In genomic region chr22:23520875-23521441, GRCh38 we compare ENCODE assay signal across 1 cellular context.
TF ChIP-seq lines count a peak whose summit lies in the region.

No MANE protein-coding gene starts in this region.

TF ChIP-seq in HepG2, 621 proteins besides CTCF, POLR2A, EP300 and RAD21 (continued from another document and continues in another):
- TF ChIP-seq GMEB2 (CRISPR knock-in tag; IDR thresholded peaks at IDR 0.05; ENCODE audit: low read depth): no peak
- peak; percentile 75 for TF ChIP-seq POLR2G (IDR thresholded peaks at IDR 0.05; ENCODE audit: low read depth, low read length)
- TF ChIP-seq ZNF782 (CRISPR knock-in tag; IDR thresholded peaks at IDR 0.05; ENCODE audit: borderline replicate concordance): no peak
- no peak for TF ChIP-seq ZSCAN5A (CRISPR knock-in tag; IDR thresholded peaks at IDR 0.05; ENCODE audit: borderline replicate concordance)
- TF ChIP-seq ATRX (CRISPR knock-in tag; IDR thresholded peaks at IDR 0.05; ENCODE audit: borderline replicate concordance): no peak
- no peak for TF ChIP-seq ZEB1 (IDR thresholded peaks at IDR 0.05; ENCODE audit: insufficient replicate concordance, low read depth)
- TF ChIP-seq NR2F1 (CRISPR knock-in tag; IDR thresholded peaks at IDR 0.05): no peak
- TF ChIP-seq ZNF562 (CRISPR knock-in tag; IDR thresholded peaks at IDR 0.05; ENCODE audit: borderline replicate concordance): no peak
- no peak; the same call in 1 of the 2 replicates for TF ChIP-seq HIC2 (CRISPR knock-in tag; IDR thresholded peaks at IDR 0.05; ENCODE audit: low read depth)
- no peak for TF ChIP-seq ZNF737 (CRISPR knock-in tag; IDR thresholded peaks at IDR 0.05; ENCODE audit: borderline replicate concordance)
- TF ChIP-seq ONECUT2 (CRISPR knock-in tag; IDR thresholded peaks at IDR 0.05): no peak
- TF ChIP-seq ZNF17 (CRISPR knock-in tag; IDR thresholded peaks at IDR 0.05): no peak
- TF ChIP-seq PHF8 (CRISPR knock-in tag; IDR thresholded peaks at IDR 0.05): peak; percentile 36; the same call in 1 of the 2 replicates
- TF ChIP-seq FOXC1 (CRISPR knock-in tag; IDR thresholded peaks at IDR 0.05; ENCODE audit: borderline replicate concordance): peak; percentile 46; the same call in 1 of the 2 replicates
- no peak for TF ChIP-seq MEF2D (CRISPR knock-in tag; IDR thresholded peaks at IDR 0.05)
- 0 out of 2 replicates have a peak, but pooled peaks have one; percentile 29 for TF ChIP-seq POGZ (CRISPR knock-in tag; IDR thresholded peaks at IDR 0.05)
- TF ChIP-seq UBTF (CRISPR knock-in tag; IDR thresholded peaks at IDR 0.05): peak; percentile 81
- TF ChIP-seq REPIN1 (CRISPR knock-in tag; IDR thresholded peaks at IDR 0.05; ENCODE audit: borderline replicate concordance, low read depth): no peak
- TF ChIP-seq FOXA1 (IDR thresholded peaks at IDR 0.05): no peak
- no peak for TF ChIP-seq FOXA1 (CRISPR knock-in tag; IDR thresholded peaks at IDR 0.05)
- TF ChIP-seq ZC3H4 (CRISPR knock-in tag; IDR thresholded peaks at IDR 0.05; ENCODE audit: borderline replicate concordance): peak; percentile 96
- TF ChIP-seq YY1 (IDR thresholded peaks at IDR 0.05; ENCODE audit: insufficient read depth, insufficient replicate concordance, low read depth, low read length): no peak
- 0 out of 2 replicates have a peak, but pooled peaks have one; percentile 19 for TF ChIP-seq FOXP4 (CRISPR knock-in tag; IDR thresholded peaks at IDR 0.05)
- TF ChIP-seq CAMTA2 (CRISPR knock-in tag; IDR thresholded peaks at IDR 0.05; ENCODE audit: borderline replicate concordance): no peak
- peak; percentile 41; the same call in 1 of the 2 replicates for TF ChIP-seq MED13 (CRISPR knock-in tag; IDR thresholded peaks at IDR 0.05)
- TF ChIP-seq ZNF670 (CRISPR knock-in tag; IDR thresholded peaks at IDR 0.05; ENCODE audit: borderline replicate concordance): no peak; the same call in 1 of the 2 replicates
- TF ChIP-seq ZNF570 (CRISPR knock-in tag; IDR thresholded peaks at IDR 0.05; ENCODE audit: borderline replicate concordance): no peak
- no peak for TF ChIP-seq FOXO4 (CRISPR knock-in tag; conservative IDR thresholded peaks at IDR 0.05)
- TF ChIP-seq MBD4 (IDR thresholded peaks at IDR 0.05; ENCODE audit: borderline replicate concordance, low read length): no peak
- no peak for TF ChIP-seq TCF12 (IDR thresholded peaks at IDR 0.05)
- no peak for TF ChIP-seq TCF12 (CRISPR knock-in tag; IDR thresholded peaks at IDR 0.05)
- no peak for TF ChIP-seq ZBTB46 (CRISPR knock-in tag; IDR thresholded peaks at IDR 0.05; ENCODE audit: borderline replicate concordance)
- TF ChIP-seq ZBTB20 (CRISPR knock-in tag; IDR thresholded peaks at IDR 0.05; ENCODE audit: borderline replicate concordance, low read depth): no peak
- TF ChIP-seq KLF6 (CRISPR knock-in tag; IDR thresholded peaks at IDR 0.05): 0 out of 2 replicates have a peak, but pooled peaks have one; percentile 7
- no peak for TF ChIP-seq ZNF543 (CRISPR knock-in tag; IDR thresholded peaks at IDR 0.05)
- TF ChIP-seq RBM22 (optimal IDR thresholded peaks at IDR 0.05; ENCODE audit: low read length): no peak
- TF ChIP-seq HNF4A (CRISPR knock-in tag; IDR thresholded peaks at IDR 0.05): peak; percentile 69
- no peak for TF ChIP-seq ZNF607 (CRISPR knock-in tag; IDR thresholded peaks at IDR 0.05; ENCODE audit: borderline replicate concordance)
- peak; percentile 11; the same call in 1 of the 2 replicates for TF ChIP-seq PITX1 (CRISPR knock-in tag; IDR thresholded peaks at IDR 0.05)
- TF ChIP-seq MATR3 (CRISPR knock-in tag; IDR thresholded peaks at IDR 0.05): no peak
- TF ChIP-seq ZBTB43 (CRISPR knock-in tag; conservative IDR thresholded peaks at IDR 0.05): no peak
- TF ChIP-seq ZNF549 (CRISPR knock-in tag; IDR thresholded peaks at IDR 0.05): no peak
- no peak for TF ChIP-seq PHB2 (IDR thresholded peaks at IDR 0.05; ENCODE audit: partially characterized antibody)
- no peak for TF ChIP-seq ZBTB26 (CRISPR knock-in tag; IDR thresholded peaks at IDR 0.05; ENCODE audit: borderline replicate concordance)
- TF ChIP-seq ZNF598 (CRISPR knock-in tag; IDR thresholded peaks at IDR 0.05; ENCODE audit: borderline replicate concordance): no peak
- no peak for TF ChIP-seq NFATC3 (CRISPR knock-in tag; IDR thresholded peaks at IDR 0.05)
- no peak for TF ChIP-seq JUN (CRISPR knock-in tag; IDR thresholded peaks at IDR 0.05)
- TF ChIP-seq ZNF235 (CRISPR knock-in tag; IDR thresholded peaks at IDR 0.05; ENCODE audit: borderline replicate concordance): 0 out of 2 replicates have a peak, but pooled peaks have one; percentile 13
- TF ChIP-seq ZNF362 (CRISPR knock-in tag; IDR thresholded peaks at IDR 0.05; ENCODE audit: borderline replicate concordance): peak; percentile 59; the same call in 1 of the 2 replicates
- TF ChIP-seq HDAC6 (IDR thresholded peaks at IDR 0.05; ENCODE audit: low read depth, low read length): no peak
- TF ChIP-seq ZNF136 (CRISPR knock-in tag; IDR thresholded peaks at IDR 0.05; ENCODE audit: low read depth): 0 out of 2 replicates have a peak, but pooled peaks have one; percentile 11
- no peak for TF ChIP-seq HMGA1 (CRISPR knock-in tag; conservative IDR thresholded peaks at IDR 0.05)
- no peak for TF ChIP-seq TBP (CRISPR knock-in tag; IDR thresholded peaks at IDR 0.05)
